ENCODE assay signal across 13 cellular contexts in the genomic region with DNA sequence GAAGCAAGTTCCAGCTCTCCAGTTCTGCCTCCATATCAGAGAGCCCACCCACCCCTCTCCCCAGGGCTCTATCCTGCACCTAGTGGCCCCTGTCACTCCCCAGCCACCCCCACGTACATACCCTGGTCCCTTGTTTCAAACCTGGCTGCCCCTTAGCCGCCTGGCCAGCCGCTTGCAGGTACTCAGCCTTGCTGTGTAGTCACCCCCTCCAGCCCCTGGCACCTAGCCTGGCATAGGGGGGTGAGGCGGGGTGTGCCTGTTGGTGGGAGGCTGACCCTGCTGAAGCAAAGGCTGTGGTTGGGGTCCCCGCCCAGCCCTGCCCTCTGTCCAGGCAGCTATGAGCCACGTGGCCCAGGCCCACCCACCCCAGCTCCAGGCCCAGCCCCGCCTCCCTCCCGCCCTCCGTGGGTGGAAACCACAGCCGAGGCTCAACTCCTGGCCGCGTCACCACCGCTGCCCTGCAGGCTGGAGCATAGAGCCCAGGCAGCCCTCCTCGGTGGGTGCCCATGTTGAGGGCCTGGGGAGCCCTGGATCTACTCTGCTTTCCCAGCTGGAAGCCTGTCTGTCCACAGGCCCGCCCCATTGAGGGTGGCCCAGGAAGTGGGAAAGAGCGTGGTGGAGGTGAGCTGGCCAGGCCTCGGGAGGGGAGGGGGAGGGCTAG. TPM values are rescaled to one million over a fixed set of nuclear protein-coding genes. Genes with fewer than 3 reads are reported as not detected.
DNase-seq lines count a peak whose midpoint lies in the region; ATAC-seq and TF ChIP-seq lines count a peak whose summit lies in the region.
"Had no signal": no experiment of that assay in that cellular context is flagged by ENCODE, and none has a peak within 500 bp of the region (broad histone marks: within the 10 kb centered on the region; RNA-seq: fewer than 3 reads in every experiment).

No MANE protein-coding gene starts in this region.

- no peak for TF ChIP-seq POLR2A in thyroid gland (IDR thresholded peaks at IDR 0.05)

- peak overlapping the region; percentile 55 to 78 (median 68) for H3K27ac ChIP-seq in thyroid gland

- intact Hi-C loops in activated CD4-positive, alpha-beta T cell treated with anti-CD3 and anti-CD28 coated beads for 36 hours (cut with DNase I, micrococcal nuclease), result no loop called here
- intact Hi-C loops in thyroid gland (cut with DNase I), result no loop called here

- in situ Hi-C loops in astrocyte of the spinal cord (cut with HindIII; ENCODE audit: low sequenced_read_pairs), result no loop called here

- H3K4me3 ChIP-seq in astrocyte of the spinal cord (ENCODE audit: low read depth, low read length) (peak overlapping the region; percentile 17), thyroid gland (replicated peaks in 1 of 3) (no peak overlapping the region)

- H3K9me3 Mint-ChIP-seq in activated CD4-positive, alpha-beta T cell treated with anti-CD3 and anti-CD28 coated beads for 36 hours (ENCODE audit: low read depth), result no peaks in the 10 kb centered on the region
- H3K9me3 Mint-ChIP-seq: activated naive CD8-positive, alpha-beta T cell treated with anti-CD3 and anti-CD28 coated beads, Interleukin-2, amount 10 ng/mL, durations not matched to agents 7 days and 5 days had no signal

- no peaks in the 10 kb centered on the region for H3K27me3 ChIP-seq in thyroid gland
- H3K27me3 ChIP-seq: esophagus muscularis mucosa had no signal

- H3K27me3 Mint-ChIP-seq in activated CD4-positive, alpha-beta T cell treated with anti-CD3 and anti-CD28 coated beads for 36 hours, result no peaks in the 10 kb centered on the region
- H3K27me3 Mint-ChIP-seq: activated naive CD8-positive, alpha-beta T cell treated with anti-CD3 and anti-CD28 coated beads, Interleukin-2, amount 10 ng/mL, durations not matched to agents 7 days and 5 days had no signal

- H3K4me1 Mint-ChIP-seq in activated CD4-positive, alpha-beta T cell treated with anti-CD3 and anti-CD28 coated beads for 36 hours, result peaks cover 24% of the 10 kb centered on the region

- H3K36me3 Mint-ChIP-seq in activated CD4-positive, alpha-beta T cell treated with anti-CD3 and anti-CD28 coated beads for 36 hours (ENCODE audit: low read depth), result no peaks in the 10 kb centered on the region
- H3K36me3 Mint-ChIP-seq: activated naive CD8-positive, alpha-beta T cell treated with anti-CD3 and anti-CD28 coated beads, Interleukin-2, amount 10 ng/mL, durations not matched to agents 7 days and 5 days had no signal

- no peak overlapping the region for H3K4me3 Mint-ChIP-seq in activated CD4-positive, alpha-beta T cell treated with anti-CD3 and anti-CD28 coated beads for 36 hours
- H3K4me3 Mint-ChIP-seq: activated naive CD8-positive, alpha-beta T cell treated with anti-CD3 and anti-CD28 coated beads, Interleukin-2, amount 10 ng/mL, durations not matched to agents 7 days and 5 days had no signal

- no peaks in the 10 kb centered on the region for H3K36me3 ChIP-seq in thyroid gland
- H3K36me3 ChIP-seq: esophagus muscularis mucosa had no signal

- peak; percentile 26 for ATAC-seq in activated CD4-positive, alpha-beta T cell treated with anti-CD3 and anti-CD28 coated beads for 36 hours
- peak; percentile 31 for ATAC-seq in left lobe of liver
- no peak for ATAC-seq in GM21737 (IDR thresholded peaks at IDR 0.05; ENCODE audit: unreplicated experiment)
- no peak; the same call in 1 of the 3 replicates for ATAC-seq in SK-N-SH treated with all-trans-retinoic acid at 6 μM for 48 hours

- H3K27ac Mint-ChIP-seq in activated CD4-positive, alpha-beta T cell treated with anti-CD3 and anti-CD28 coated beads for 36 hours, result no peak overlapping the region

- POLR2A ChIA-PET in activated CD4-positive, alpha-beta T cell treated with anti-CD3 and anti-CD28 coated beads for 36 hours (lab: Charles Lee), result no interaction called here

- DNase-seq in activated CD4-positive, alpha-beta T cell treated with anti-CD3 and anti-CD28 coated beads for 36 hours, result peak; percentile 33
- DNase-seq in activated CD4-positive, alpha-beta T cell treated with anti-CD3 and anti-CD28 coated beads for 1 hour, result no peak
- peak; percentile 18 for DNase-seq in astrocyte of the spinal cord (ENCODE audit: low read depth, low spot score)
- DNase-seq in left lobe of liver (ENCODE audit: low spot score), result no peak
- peak; percentile 93 for DNase-seq in thyroid gland
- no peak for DNase-seq in NCI-H1092 treated with DMSO at 0.1 percent for 48 hours (lab: John Stamatoyannopoulos, UW)
- DNase-seq: activated CD4-positive, alpha-beta T cell treated with anti-CD3 and anti-CD28 coated beads, Interleukin-2, amount 50 U/mL, for 1 hour; activated naive CD8-positive, alpha-beta T cell treated with anti-CD3 and anti-CD28 coated beads, Interleukin-2, amount 10 ng/mL, durations not matched to agents 7 days and 5 days; stimulated activated naive CD4-positive, alpha-beta T cell treated with Interleukin-2 at 50 U/mL for 16 hours had no signal

- CTCF ChIA-PET in activated CD4-positive, alpha-beta T cell treated with anti-CD3 and anti-CD28 coated beads for 36 hours (lab: Charles Lee), result interaction anchor here (0.7 kb wide), 1 partner anchor 1220 kb away, joined by 3 read pairs; no protein-coding TSS in a partner anchor

- TF ChIP-seq CTCF in astrocyte of the spinal cord (IDR thresholded peaks at IDR 0.05; ENCODE audit: low read depth, low read length) (no peak), thyroid gland (IDR thresholded peaks at IDR 0.05) (no peak)

- WGBS in thyroid gland, 2 donors, result 0 to 26% methylated on average over 2 to 5 of the region's 17 CpGs

- H3K4me1 ChIP-seq in thyroid gland, result peaks cover 39 to 70% of the 10 kb centered on the region in 2 donors

- H3K9me3 ChIP-seq in thyroid gland, result no peaks in the 10 kb centered on the region
- H3K9me3 ChIP-seq: esophagus muscularis mucosa had no signal

TF ChIP-seq in SK-N-SH treated with all-trans-retinoic acid at 6 μM for 48 hours, 23 proteins besides CTCF, POLR2A, EP300 and RAD21 (continues in another document):
- TF ChIP-seq ZNF565 (CRISPR knock-in tag; conservative IDR thresholded peaks at IDR 0.05; ENCODE audit: low read depth) (no peak), PATZ1 (CRISPR knock-in tag; IDR thresholded peaks at IDR 0.05; ENCODE audit: borderline replicate concordance) (no peak), ZNF70 (CRISPR knock-in tag; IDR thresholded peaks at IDR 0.05) (no peak), OSR1 (CRISPR knock-in tag; IDR thresholded peaks at IDR 0.05) (no peak), ZFP30 (CRISPR knock-in tag; IDR thresholded peaks at IDR 0.05) (no peak), SNAI2 (CRISPR knock-in tag; IDR thresholded peaks at IDR 0.05) (no peak), PPARA (CRISPR knock-in tag; IDR thresholded peaks at IDR 0.05; ENCODE audit: borderline replicate concordance) (no peak)
- TF ChIP-seq, protein P1, sequence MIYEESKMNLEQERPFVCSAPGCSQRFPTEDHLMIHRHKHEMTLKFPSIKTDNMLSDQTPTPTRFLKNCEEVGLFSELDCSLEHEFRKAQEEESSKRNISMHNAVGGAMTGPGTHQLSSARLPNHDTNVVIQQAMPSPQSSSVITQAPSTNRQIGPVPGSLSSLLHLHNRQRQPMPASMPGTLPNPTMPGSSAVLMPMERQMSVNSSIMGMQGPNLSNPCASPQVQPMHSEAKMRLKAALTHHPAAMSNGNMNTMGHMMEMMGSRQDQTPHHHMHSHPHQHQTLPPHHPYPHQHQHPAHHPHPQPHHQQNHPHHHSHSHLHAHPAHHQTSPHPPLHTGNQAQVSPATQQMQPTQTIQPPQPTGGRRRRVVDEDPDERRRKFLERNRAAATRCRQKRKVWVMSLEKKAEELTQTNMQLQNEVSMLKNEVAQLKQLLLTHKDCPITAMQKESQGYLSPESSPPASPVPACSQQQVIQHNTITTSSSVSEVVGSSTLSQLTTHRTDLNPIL (CRISPR knock-in tag; IDR thresholded peaks at IDR 0.05; ENCODE audit: low read depth), result no peak

RNA-seq across cellular contexts. Expression of gene PAK4, which starts 30.8 kb away (rescaled TPM):
- total RNA-seq in activated CD4-positive, alpha-beta T cell treated with anti-CD3 and anti-CD28 coated beads for 36 hours, result 10 to 100 TPM; 14.2 to 22.6 TPM
- total RNA-seq in left lobe of liver, result 19.4 TPM
- 10 to 100 TPM; 12.4 to 24.9 (median 23.2) TPM for total RNA-seq in thyroid gland

RNA-seq across cellular contexts. Expression of gene NCCRP1, which starts 40.4 kb away (rescaled TPM):
- not detected for total RNA-seq in activated CD4-positive, alpha-beta T cell treated with anti-CD3 and anti-CD28 coated beads for 36 hours
- total RNA-seq in left lobe of liver (0.08 TPM), thyroid gland (under 1 TPM in 3 of 4 donors, not detected in 1; 0.45 to 0.81 (median 0.78) TPM)
- total RNA-seq: activated naive CD8-positive, alpha-beta T cell treated with anti-CD3 and anti-CD28 coated beads, Interleukin-2, amount 10 ng/mL, durations not matched to agents 7 days and 5 days; mesenteric fat pad had no signal

RNA-seq across cellular contexts. Expression of gene SYCN, which starts 47.7 kb away (rescaled TPM):
- not detected for total RNA-seq in activated CD4-positive, alpha-beta T cell treated with anti-CD3 and anti-CD28 coated beads for 36 hours
- total RNA-seq in left lobe of liver, result 1.6 TPM
- total RNA-seq in thyroid gland, result not detected
- total RNA-seq: activated naive CD8-positive, alpha-beta T cell treated with anti-CD3 and anti-CD28 coated beads, Interleukin-2, amount 10 ng/mL, durations not matched to agents 7 days and 5 days; esophagus muscularis mucosa; mesenteric fat pad had no signal

Comparison
In these comparisons a context has a peak if more than half of its experiments do, and no peak if none do; other contexts are left out.
1. DNase-seq: peak in activated CD4-positive, alpha-beta T cell treated with anti-CD3 and anti-CD28 coated beads for 36 hours (single experiment), astrocyte of the spinal cord (single experiment) and thyroid gland (2 of 2); none in activated CD4-positive, alpha-beta T cell treated with anti-CD3 and anti-CD28 coated beads for 1 hour (single experiment), left lobe of liver (single experiment) and NCI-H1092 treated with DMSO at 0.1 percent for 48 hours (single experiment).
2. ATAC-seq: peak in activated CD4-positive, alpha-beta T cell treated with anti-CD3 and anti-CD28 coated beads for 36 hours (single experiment) and left lobe of liver (single experiment); none in GM21737 (single experiment) and SK-N-SH treated with all-trans-retinoic acid at 6 μM for 48 hours (single experiment).